21 cellular contexts compared by ENCODE assay signal in the genomic region with DNA sequence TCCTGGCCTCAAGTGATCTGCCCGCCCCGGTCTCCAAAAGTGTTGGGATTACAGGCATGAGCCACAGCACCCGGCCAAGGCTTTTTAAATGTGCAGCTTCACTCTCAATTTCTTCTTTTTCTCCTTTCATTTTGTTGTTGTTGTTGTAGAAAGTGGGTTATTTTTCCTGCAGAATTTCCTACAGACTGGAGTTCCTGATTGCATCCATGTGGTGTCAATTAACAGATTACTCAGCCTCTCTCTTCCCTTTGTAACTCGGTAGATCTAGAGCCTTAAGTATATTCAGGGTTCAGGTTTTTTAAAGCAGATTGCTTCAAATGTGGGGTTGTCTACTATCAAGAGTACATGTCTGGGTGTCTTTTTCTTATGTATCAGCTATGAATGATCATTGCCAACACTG. TPM values are rescaled to one million over a fixed set of nuclear protein-coding genes. Genes with fewer than 3 reads are reported as not detected.
"Had no signal": no experiment of that assay in that cellular context is flagged by ENCODE, and none has a peak within 500 bp of the region (broad histone marks: within the 10 kb centered on the region; RNA-seq: fewer than 3 reads in every experiment).

No MANE protein-coding gene starts in this region.

RNA-seq across cellular contexts. Expression of gene S100A7, which starts 11.6 kb away (rescaled TPM):
- total RNA-seq: dermis blood vessel endothelial cell; endothelial cell of umbilical vein; epithelial cell of proximal tubule; esophagus muscularis mucosa; gastrocnemius medialis; glomerular endothelial cell; heart right ventricle; kidney epithelial cell; left cardiac atrium; left lung; left ventricle myocardium superior; lower lobe of right lung; lung microvascular endothelial cell; mesenteric fat pad; mesothelial cell of epicardium; mucosa of descending colon; myocyte; naive thymus-derived CD8-positive, alpha-beta T cell had no signal
- polyA plus RNA-seq: endothelial cell of umbilical vein; naive thymus-derived CD8-positive, alpha-beta T cell had no signal

RNA-seq across cellular contexts. Expression of gene S100A7A, which starts 32.5 kb away (rescaled TPM):
- total RNA-seq: dermis blood vessel endothelial cell; dorsolateral prefrontal cortex; endothelial cell of umbilical vein; epithelial cell of proximal tubule; esophagus muscularis mucosa; gastrocnemius medialis; glomerular endothelial cell; heart right ventricle; kidney epithelial cell; left cardiac atrium; left lung; left ventricle myocardium superior; lower leg skin; lower lobe of right lung; lung microvascular endothelial cell; mesenteric fat pad; mesothelial cell of epicardium; mucosa of descending colon; myocyte; naive thymus-derived CD8-positive, alpha-beta T cell had no signal
- polyA plus RNA-seq: endothelial cell of umbilical vein; heart right ventricle; keratinocyte; naive thymus-derived CD8-positive, alpha-beta T cell had no signal

RNA-seq across cellular contexts. Expression of gene S100A8, which starts 58.0 kb away (rescaled TPM):
- total RNA-seq: dermis blood vessel endothelial cell; endothelial cell of umbilical vein; epithelial cell of proximal tubule; glomerular endothelial cell; kidney epithelial cell; lung microvascular endothelial cell; mesothelial cell of epicardium; myocyte; naive thymus-derived CD8-positive, alpha-beta T cell had no signal
- polyA plus RNA-seq: endothelial cell of umbilical vein had no signal
